Comparison of ENCODE assay signal across 1 cellular context in the genomic region with DNA sequence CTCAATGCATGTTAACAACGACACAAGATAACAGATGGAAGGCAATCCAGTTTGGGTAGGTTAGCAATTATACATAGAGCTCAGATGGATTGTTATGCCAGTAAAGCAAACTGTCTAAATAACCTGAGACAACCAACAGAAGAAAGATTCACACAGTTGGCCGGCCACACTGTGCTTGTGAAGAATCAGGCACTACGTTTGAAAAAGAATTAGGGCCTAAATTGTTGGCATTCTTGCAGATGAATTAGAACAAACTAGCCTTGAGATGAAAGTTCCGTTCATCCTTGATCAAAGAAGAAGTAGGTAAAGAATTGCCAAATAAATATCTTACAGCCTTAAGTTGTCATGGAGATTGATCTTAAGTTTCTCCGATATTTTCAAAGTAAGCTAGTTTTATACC.
TF ChIP-seq lines count a peak whose summit lies in the region.

No MANE protein-coding gene starts in this region.

TF ChIP-seq in GM23338, 12 proteins besides CTCF, POLR2A, EP300 and RAD21 (continued from another document):
- TF ChIP-seq STAT1 (IDR thresholded peaks at IDR 0.05; ENCODE audit: unreplicated experiment) (no peak), CREB1 (CRISPR knock-in tag; IDR thresholded peaks at IDR 0.05; ENCODE audit: low read depth) (no peak), REST (IDR thresholded peaks at IDR 0.05; ENCODE audit: unreplicated experiment) (no peak), POLR2AphosphoS5 (IDR thresholded peaks at IDR 0.05; ENCODE audit: low read depth) (no peak), ZNF114 (CRISPR knock-in tag; IDR thresholded peaks at IDR 0.05) (no peak), EZH2 (IDR thresholded peaks at IDR 0.05; ENCODE audit: low read depth, unreplicated experiment) (no peak), ZNF331 (CRISPR knock-in tag; IDR thresholded peaks at IDR 0.05; ENCODE audit: low read depth) (no peak)
- TF ChIP-seq, protein P1, sequence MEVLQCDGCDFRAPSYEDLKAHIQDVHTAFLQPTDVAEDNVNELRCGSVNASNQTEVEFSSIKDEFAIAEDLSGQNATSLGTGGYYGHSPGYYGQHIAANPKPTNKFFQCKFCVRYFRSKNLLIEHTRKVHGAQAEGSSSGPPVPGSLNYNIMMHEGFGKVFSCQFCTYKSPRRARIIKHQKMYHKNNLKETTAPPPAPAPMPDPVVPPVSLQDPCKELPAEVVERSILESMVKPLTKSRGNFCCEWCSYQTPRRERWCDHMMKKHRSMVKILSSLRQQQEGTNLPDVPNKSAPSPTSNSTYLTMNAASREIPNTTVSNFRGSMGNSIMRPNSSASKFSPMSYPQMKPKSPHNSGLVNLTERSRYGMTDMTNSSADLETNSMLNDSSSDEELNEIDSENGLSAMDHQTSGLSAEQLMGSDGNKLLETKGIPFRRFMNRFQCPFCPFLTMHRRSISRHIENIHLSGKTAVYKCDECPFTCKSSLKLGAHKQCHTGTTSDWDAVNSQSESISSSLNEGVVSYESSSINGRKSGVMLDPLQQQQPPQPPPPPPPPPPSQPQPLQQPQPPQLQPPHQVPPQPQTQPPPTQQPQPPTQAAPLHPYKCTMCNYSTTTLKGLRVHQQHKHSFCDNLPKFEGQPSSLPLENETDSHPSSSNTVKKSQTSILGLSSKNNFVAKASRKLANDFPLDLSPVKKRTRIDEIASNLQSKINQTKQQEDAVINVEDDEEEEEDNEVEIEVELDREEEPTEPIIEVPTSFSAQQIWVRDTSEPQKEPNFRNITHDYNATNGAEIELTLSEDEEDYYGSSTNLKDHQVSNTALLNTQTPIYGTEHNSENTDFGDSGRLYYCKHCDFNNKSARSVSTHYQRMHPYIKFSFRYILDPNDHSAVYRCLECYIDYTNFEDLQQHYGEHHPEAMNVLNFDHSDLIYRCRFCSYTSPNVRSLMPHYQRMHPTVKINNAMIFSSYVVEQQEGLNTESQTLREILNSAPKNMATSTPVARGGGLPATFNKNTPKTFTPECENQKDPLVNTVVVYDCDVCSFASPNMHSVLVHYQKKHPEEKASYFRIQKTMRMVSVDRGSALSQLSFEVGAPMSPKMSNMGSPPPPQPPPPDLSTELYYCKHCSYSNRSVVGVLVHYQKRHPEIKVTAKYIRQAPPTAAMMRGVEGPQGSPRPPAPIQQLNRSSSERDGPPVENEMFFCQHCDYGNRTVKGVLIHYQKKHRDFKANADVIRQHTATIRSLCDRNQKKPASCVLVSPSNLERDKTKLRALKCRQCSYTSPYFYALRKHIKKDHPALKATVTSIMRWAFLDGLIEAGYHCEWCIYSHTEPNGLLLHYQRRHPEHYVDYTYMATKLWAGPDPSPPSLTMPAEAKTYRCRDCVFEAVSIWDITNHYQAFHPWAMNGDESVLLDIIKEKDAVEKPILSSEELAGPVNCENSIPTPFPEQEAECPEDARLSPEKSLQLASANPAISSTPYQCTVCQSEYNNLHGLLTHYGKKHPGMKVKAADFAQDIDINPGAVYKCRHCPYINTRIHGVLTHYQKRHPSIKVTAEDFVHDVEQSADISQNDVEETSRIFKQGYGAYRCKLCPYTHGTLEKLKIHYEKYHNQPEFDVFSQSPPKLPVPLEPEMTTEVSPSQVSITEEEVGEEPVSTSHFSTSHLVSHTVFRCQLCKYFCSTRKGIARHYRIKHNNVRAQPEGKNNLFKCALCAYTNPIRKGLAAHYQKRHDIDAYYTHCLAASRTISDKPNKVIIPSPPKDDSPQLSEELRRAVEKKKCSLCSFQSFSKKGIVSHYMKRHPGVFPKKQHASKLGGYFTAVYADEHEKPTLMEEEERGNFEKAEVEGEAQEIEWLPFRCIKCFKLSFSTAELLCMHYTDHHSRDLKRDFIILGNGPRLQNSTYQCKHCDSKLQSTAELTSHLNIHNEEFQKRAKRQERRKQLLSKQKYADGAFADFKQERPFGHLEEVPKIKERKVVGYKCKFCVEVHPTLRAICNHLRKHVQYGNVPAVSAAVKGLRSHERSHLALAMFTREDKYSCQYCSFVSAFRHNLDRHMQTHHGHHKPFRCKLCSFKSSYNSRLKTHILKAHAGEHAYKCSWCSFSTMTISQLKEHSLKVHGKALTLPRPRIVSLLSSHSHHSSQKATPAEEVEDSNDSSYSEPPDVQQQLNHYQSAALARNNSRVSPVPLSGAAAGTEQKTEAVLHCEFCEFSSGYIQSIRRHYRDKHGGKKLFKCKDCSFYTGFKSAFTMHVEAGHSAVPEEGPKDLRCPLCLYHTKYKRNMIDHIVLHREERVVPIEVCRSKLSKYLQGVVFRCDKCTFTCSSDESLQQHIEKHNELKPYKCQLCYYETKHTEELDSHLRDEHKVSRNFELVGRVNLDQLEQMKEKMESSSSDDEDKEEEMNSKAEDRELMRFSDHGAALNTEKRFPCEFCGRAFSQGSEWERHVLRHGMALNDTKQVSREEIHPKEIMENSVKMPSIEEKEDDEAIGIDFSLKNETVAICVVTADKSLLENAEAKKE (CRISPR knock-in tag; IDR thresholded peaks at IDR 0.05): no peak
